32 cellular contexts compared by ENCODE assay signal in the genomic region with DNA sequence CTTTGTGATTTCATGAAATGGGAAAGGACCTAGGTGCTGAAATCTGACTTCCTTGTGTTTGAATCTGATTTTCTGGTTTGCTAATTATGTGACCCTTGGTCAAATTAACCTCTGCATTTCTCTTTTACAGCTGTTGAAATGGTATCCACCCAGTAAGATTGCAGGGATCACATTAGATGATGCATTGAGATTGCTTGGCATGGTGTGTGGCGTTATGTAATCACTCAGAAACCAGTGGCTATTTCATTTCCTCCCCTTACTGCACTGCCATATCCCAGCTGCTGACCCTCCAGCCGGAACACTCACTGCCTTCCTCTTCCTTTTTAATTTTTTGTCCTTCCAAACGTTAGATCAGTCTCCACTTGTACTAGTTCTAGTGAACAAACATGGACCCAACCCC.
DNase-seq lines count a peak whose midpoint lies in the region; ATAC-seq lines count a peak whose summit lies in the region.
"Had no signal": no experiment of that assay in that cellular context is flagged by ENCODE, and none has a peak within 500 bp of the region (broad histone marks: within the 10 kb centered on the region; RNA-seq: fewer than 3 reads in every experiment).

No MANE protein-coding gene starts in this region.

- H3K27me3 Mint-ChIP-seq in effector memory CD8-positive, alpha-beta T cell, result no peaks in the 10 kb centered on the region
- H3K27me3 Mint-ChIP-seq: activated CD4-positive, alpha-beta memory T cell treated with anti-CD3 and anti-CD28 coated beads, Interleukin-2, amount 10 ng/mL, durations not matched to agents 7 days and 5 days; dendritic cell treated with granulocyte-macrophage colony-stimulating factor and Interleukin-4, amounts not matched to agents 40 ng/mL and 50 ng/mL, for 4 days; stimulated activated naive CD8-positive, alpha-beta T cell treated with anti-CD3 and anti-CD28 coated beads, Interleukin-15, amount 100 ng/mL, for 72 hours had no signal

- peaks cover 29% of the 10 kb centered on the region for H3K36me3 Mint-ChIP-seq in effector memory CD8-positive, alpha-beta T cell (ENCODE audit: insufficient read depth)

- DNase-seq in GF-D8 (lab: John Stamatoyannopoulos, UW) (peak; percentile 19), left colon (peak; percentile 32 to 53), renal cortical epithelial cell (ENCODE audit: low read depth) (peak; percentile 49), COR-L47 (lab: John Stamatoyannopoulos, UW) (no peak), NCI-H1105 treated with DMSO at 0.1 percent for 48 hours (lab: John Stamatoyannopoulos, UW) (no peak)
- no peak for DNase-seq in effector memory CD8-positive, alpha-beta T cell
- no peak for DNase-seq in stimulated activated naive CD4-positive, alpha-beta T cell (lab: John Stamatoyannopoulos, UW)
- DNase-seq: ACHN; activated CD4-positive, alpha-beta memory T cell treated with anti-CD3 and anti-CD28 coated beads, Interleukin-2, amount 10 ng/mL, durations not matched to agents 7 days and 5 days; activated CD4-positive, alpha-beta T cell treated with anti-CD3 and anti-CD28 coated beads for 1 hour; activated CD8-positive, alpha-beta memory T cell treated with anti-CD3 and anti-CD28 coated beads, Interleukin-2, amount 50 U/mL, for 4 hours; activated naive CD4-positive, alpha-beta T cell treated with Interleukin-2 at 50 U/mL for 16 hours; caudate nucleus; DMS79; endodermal cell; foreskin melanocyte; HCEC 1CT; MG63; natural killer cell; NCI-H1436; NCI-H2081; NCI-H2227 treated with DMSO at 0.1 percent for 48 hours; NCI-H526 treated with DMSO at 0.1 percent for 48 hours; occipital lobe; SHP77; stimulated activated CD4-positive, alpha-beta T cell treated with anti-CD3 and anti-CD28 coated beads, Interleukin-1b, Interleukin-23, amount 100 ng/mL, for 48 hours; stimulated activated naive CD8-positive, alpha-beta T cell treated with anti-CD3 and anti-CD28 coated beads, Interleukin-15, amount 100 ng/mL, for 72 hours; T-helper 2 cell had no signal

- H3K9me3 Mint-ChIP-seq in effector memory CD8-positive, alpha-beta T cell, result no peaks in the 10 kb centered on the region
- H3K9me3 Mint-ChIP-seq: activated CD4-positive, alpha-beta memory T cell treated with anti-CD3 and anti-CD28 coated beads, Interleukin-2, amount 10 ng/mL, durations not matched to agents 7 days and 5 days; activated T-helper 1 cell treated with anti-CD3 and anti-CD28 coated beads, Interleukin-12 subunit alpha, Interleukin-12 subunit beta, Interleukin-2, Interleukin-4 antibody, amounts not matched to agents 30 ng/mL and 10 ng/mL and 1 ng/mL, durations not matched to agents 14 hours and 24 hours and 36 hours; dendritic cell treated with granulocyte-macrophage colony-stimulating factor and Interleukin-4, amounts not matched to agents 40 ng/mL and 50 ng/mL, for 4 days; endodermal cell; mesothelial cell of epicardium; natural killer cell; stimulated activated naive CD8-positive, alpha-beta T cell treated with anti-CD3 and anti-CD28 coated beads, Interleukin-15, amount 100 ng/mL, for 72 hours had no signal

- intact Hi-C loops in left colon (cut with DNase I, micrococcal nuclease), result no loop called here

- no peak for ATAC-seq in effector memory CD8-positive, alpha-beta T cell (replicated peaks)
- ATAC-seq in left colon, result peak; percentile 93
- ATAC-seq: esophagus mucosa; natural killer cell; stimulated activated naive CD8-positive, alpha-beta T cell treated with anti-CD3 and anti-CD28 coated beads, Interleukin-15, amount 100 ng/mL, for 72 hours had no signal

- peak overlapping the region; percentile 22 to 41 for H3K27ac Mint-ChIP-seq in effector memory CD8-positive, alpha-beta T cell
- H3K27ac Mint-ChIP-seq: activated CD4-positive, alpha-beta memory T cell treated with anti-CD3 and anti-CD28 coated beads, Interleukin-2, amount 10 ng/mL, durations not matched to agents 7 days and 5 days; activated T-helper 1 cell treated with anti-CD3 and anti-CD28 coated beads, Interleukin-12 subunit alpha, Interleukin-12 subunit beta, Interleukin-2, Interleukin-4 antibody, amounts not matched to agents 30 ng/mL and 10 ng/mL and 1 ng/mL, durations not matched to agents 14 hours and 24 hours and 36 hours; dendritic cell treated with granulocyte-macrophage colony-stimulating factor and Interleukin-4, amounts not matched to agents 40 ng/mL and 50 ng/mL, for 4 days; endodermal cell; mesothelial cell of epicardium; natural killer cell; stimulated activated naive CD8-positive, alpha-beta T cell treated with anti-CD3 and anti-CD28 coated beads, Interleukin-15, amount 100 ng/mL, for 72 hours had no signal

- H3K4me1 Mint-ChIP-seq in effector memory CD8-positive, alpha-beta T cell (ENCODE audit: low read depth in 2 of 2), result no peaks in the 10 kb centered on the region
- H3K4me1 Mint-ChIP-seq: activated CD4-positive, alpha-beta memory T cell treated with anti-CD3 and anti-CD28 coated beads, Interleukin-2, amount 10 ng/mL, durations not matched to agents 7 days and 5 days; endodermal cell; mesothelial cell of epicardium; stimulated activated naive CD8-positive, alpha-beta T cell treated with anti-CD3 and anti-CD28 coated beads, Interleukin-15, amount 100 ng/mL, for 72 hours had no signal

- no peak overlapping the region for H3K4me3 Mint-ChIP-seq in effector memory CD8-positive, alpha-beta T cell
- H3K4me3 Mint-ChIP-seq: activated CD4-positive, alpha-beta memory T cell treated with anti-CD3 and anti-CD28 coated beads, Interleukin-2, amount 10 ng/mL, durations not matched to agents 7 days and 5 days; activated T-helper 1 cell treated with anti-CD3 and anti-CD28 coated beads, Interleukin-12 subunit alpha, Interleukin-12 subunit beta, Interleukin-2, Interleukin-4 antibody, amounts not matched to agents 30 ng/mL and 10 ng/mL and 1 ng/mL, durations not matched to agents 14 hours and 24 hours and 36 hours; dendritic cell treated with granulocyte-macrophage colony-stimulating factor and Interleukin-4, amounts not matched to agents 40 ng/mL and 50 ng/mL, for 4 days; endodermal cell; mesothelial cell of epicardium; natural killer cell; stimulated activated naive CD8-positive, alpha-beta T cell treated with anti-CD3 and anti-CD28 coated beads, Interleukin-15, amount 100 ng/mL, for 72 hours had no signal

Comparison
In these comparisons a context has a peak if more than half of its experiments do, and no peak if none do; other contexts are left out.
1. DNase-seq: peak in GF-D8 (single experiment), left colon (2 of 2) and renal cortical epithelial cell (single experiment); none in effector memory CD8-positive, alpha-beta T cell (0 of 3), COR-L47 (single experiment), NCI-H1105 treated with DMSO at 0.1 percent for 48 hours (single experiment) and stimulated activated naive CD4-positive, alpha-beta T cell (0 of 6).